1 cellular context compared by ENCODE assay signal in the genomic region with DNA sequence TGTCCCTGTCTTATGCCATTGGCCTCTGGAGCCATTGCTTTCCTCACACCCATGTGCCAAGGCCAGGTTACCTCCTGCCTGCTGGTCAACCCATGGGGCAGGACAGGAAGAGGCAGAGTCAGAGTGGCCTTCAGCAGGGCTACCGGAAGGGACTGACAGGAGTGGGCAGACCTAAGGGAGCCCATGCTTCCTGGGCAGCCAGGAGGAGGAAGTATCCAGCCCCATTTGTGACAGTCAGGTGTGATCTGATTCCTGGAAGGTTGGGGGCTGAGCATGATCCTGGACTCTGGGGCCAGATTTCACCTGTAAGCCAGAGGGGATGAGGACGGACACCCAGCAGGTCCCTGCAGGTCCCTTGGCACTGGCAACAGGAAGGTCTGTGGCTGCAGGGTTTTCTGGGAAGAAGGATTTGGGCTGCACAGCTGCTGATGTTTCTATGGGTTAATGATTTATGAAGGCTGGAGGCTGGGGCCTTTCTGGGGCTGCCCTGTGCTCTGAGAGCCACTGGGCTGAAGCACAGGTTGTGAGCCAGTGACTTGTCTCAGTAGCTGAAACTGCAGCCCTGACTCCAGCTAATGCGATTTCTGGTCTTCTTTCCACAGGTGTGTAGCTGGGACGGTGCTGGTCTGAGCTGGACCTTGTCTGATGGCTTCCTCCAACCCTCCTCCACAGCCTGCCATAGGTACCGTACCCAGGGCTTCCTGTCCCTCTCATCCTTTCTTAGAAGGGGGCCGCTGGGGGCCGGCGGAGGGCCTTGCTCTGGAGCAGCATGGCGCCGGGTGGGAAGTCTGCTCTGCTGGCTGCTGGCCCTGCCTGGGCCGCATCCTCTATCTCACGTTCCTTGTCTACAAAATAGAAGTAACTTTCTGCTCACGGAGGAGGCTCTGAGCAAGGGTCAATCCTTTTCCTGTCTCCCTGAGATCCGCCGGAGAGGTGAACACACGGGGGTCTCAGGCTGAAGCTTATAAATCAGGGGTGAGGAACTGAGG.
TF ChIP-seq lines count a peak whose summit lies in the region.

No MANE protein-coding gene starts in this region.

TF ChIP-seq in HepG2, 621 proteins besides CTCF, POLR2A, EP300 and RAD21 (continued from another document and continues in another):
- TF ChIP-seq, protein P1, sequence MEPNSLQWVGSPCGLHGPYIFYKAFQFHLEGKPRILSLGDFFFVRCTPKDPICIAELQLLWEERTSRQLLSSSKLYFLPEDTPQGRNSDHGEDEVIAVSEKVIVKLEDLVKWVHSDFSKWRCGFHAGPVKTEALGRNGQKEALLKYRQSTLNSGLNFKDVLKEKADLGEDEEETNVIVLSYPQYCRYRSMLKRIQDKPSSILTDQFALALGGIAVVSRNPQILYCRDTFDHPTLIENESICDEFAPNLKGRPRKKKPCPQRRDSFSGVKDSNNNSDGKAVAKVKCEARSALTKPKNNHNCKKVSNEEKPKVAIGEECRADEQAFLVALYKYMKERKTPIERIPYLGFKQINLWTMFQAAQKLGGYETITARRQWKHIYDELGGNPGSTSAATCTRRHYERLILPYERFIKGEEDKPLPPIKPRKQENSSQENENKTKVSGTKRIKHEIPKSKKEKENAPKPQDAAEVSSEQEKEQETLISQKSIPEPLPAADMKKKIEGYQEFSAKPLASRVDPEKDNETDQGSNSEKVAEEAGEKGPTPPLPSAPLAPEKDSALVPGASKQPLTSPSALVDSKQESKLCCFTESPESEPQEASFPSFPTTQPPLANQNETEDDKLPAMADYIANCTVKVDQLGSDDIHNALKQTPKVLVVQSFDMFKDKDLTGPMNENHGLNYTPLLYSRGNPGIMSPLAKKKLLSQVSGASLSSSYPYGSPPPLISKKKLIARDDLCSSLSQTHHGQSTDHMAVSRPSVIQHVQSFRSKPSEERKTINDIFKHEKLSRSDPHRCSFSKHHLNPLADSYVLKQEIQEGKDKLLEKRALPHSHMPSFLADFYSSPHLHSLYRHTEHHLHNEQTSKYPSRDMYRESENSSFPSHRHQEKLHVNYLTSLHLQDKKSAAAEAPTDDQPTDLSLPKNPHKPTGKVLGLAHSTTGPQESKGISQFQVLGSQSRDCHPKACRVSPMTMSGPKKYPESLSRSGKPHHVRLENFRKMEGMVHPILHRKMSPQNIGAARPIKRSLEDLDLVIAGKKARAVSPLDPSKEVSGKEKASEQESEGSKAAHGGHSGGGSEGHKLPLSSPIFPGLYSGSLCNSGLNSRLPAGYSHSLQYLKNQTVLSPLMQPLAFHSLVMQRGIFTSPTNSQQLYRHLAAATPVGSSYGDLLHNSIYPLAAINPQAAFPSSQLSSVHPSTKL (CRISPR knock-in tag; IDR thresholded peaks at IDR 0.05) = peak; percentile 52
- TF ChIP-seq FOXO4 (CRISPR knock-in tag; conservative IDR thresholded peaks at IDR 0.05) (no peak), ZIK1 (CRISPR knock-in tag; IDR thresholded peaks at IDR 0.05; ENCODE audit: borderline replicate concordance, low read depth) (peak; percentile 47; the same call in 1 of the 2 replicates), HIVEP1 (CRISPR knock-in tag; IDR thresholded peaks at IDR 0.05) (no peak), CSRNP1 (CRISPR knock-in tag; IDR thresholded peaks at IDR 0.05) (peak; percentile 59; the same call in 1 of the 2 replicates), ZNF766 (CRISPR knock-in tag; IDR thresholded peaks at IDR 0.05; ENCODE audit: borderline replicate concordance) (0 out of 2 replicates have a peak, but pooled peaks have one; percentile 35), SMC3 (IDR thresholded peaks at IDR 0.05; ENCODE audit: low read length) (0 out of 2 replicates have a peak, but pooled peaks have one; percentile 14), SCMH1 (CRISPR knock-in tag; IDR thresholded peaks at IDR 0.05; ENCODE audit: borderline replicate concordance) (no peak), SPEN (CRISPR knock-in tag; IDR thresholded peaks at IDR 0.05; ENCODE audit: low read depth) (no peak; the same call in none of the 2 replicates), SSRP1 (CRISPR knock-in tag; IDR thresholded peaks at IDR 0.05) (no peak; the same call in 1 of the 2 replicates), STAG1 (CRISPR knock-in tag; IDR thresholded peaks at IDR 0.05) (peak; percentile 20), ZBTB40 (IDR thresholded peaks at IDR 0.05) (no peak), ZBTB40 (CRISPR knock-in tag; IDR thresholded peaks at IDR 0.05) (peak; percentile 61), ZNF234 (CRISPR knock-in tag; conservative IDR thresholded peaks at IDR 0.05) (no peak), RFX5 (IDR thresholded peaks at IDR 0.05; ENCODE audit: low read depth, low read length) (no peak), SOX13 (IDR thresholded peaks at IDR 0.05) (no peak), SOX13 (CRISPR knock-in tag; conservative IDR thresholded peaks at IDR 0.05 in 1 of 2, IDR thresholded peaks at IDR 0.05 in 1 of 2) (peak in 1 of 2 experiments; percentile 44; a peak in 1 of 4 replicates), FOXO1 (CRISPR knock-in tag; IDR thresholded peaks at IDR 0.05) (peak; percentile 42; the same call in 1 of the 2 replicates), ZNF674 (CRISPR knock-in tag; IDR thresholded peaks at IDR 0.05; ENCODE audit: low read depth) (no peak), ZNF264 (CRISPR knock-in tag; IDR thresholded peaks at IDR 0.05) (peak; percentile 57; the same call in 1 of the 2 replicates), ZNF350 (CRISPR knock-in tag; IDR thresholded peaks at IDR 0.05; ENCODE audit: borderline replicate concordance, low read depth) (peak; percentile 52; the same call in 1 of the 2 replicates), NBN (conservative IDR thresholded peaks at IDR 0.05) (no peak), SMYD3 (CRISPR knock-in tag; IDR thresholded peaks at IDR 0.05) (peak; percentile 73; the same call in 1 of the 2 replicates), HDAC1 (CRISPR knock-in tag; IDR thresholded peaks at IDR 0.05) (peak; percentile 75), ZNF367 (CRISPR knock-in tag; IDR thresholded peaks at IDR 0.05; ENCODE audit: borderline replicate concordance) (peak; percentile 61; the same call in 1 of the 2 replicates), SKI (IDR thresholded peaks at IDR 0.05; ENCODE audit: partially characterized antibody) (no peak)
- TF ChIP-seq, protein P2, sequence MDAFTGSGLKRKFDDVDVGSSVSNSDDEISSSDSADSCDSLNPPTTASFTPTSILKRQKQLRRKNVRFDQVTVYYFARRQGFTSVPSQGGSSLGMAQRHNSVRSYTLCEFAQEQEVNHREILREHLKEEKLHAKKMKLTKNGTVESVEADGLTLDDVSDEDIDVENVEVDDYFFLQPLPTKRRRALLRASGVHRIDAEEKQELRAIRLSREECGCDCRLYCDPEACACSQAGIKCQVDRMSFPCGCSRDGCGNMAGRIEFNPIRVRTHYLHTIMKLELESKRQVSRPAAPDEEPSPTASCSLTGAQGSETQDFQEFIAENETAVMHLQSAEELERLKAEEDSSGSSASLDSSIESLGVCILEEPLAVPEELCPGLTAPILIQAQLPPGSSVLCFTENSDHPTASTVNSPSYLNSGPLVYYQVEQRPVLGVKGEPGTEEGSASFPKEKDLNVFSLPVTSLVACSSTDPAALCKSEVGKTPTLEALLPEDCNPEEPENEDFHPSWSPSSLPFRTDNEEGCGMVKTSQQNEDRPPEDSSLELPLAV (CRISPR knock-in tag; conservative IDR thresholded peaks at IDR 0.05; ENCODE audit: low read depth) = no peak
- TF ChIP-seq, protein P3, sequence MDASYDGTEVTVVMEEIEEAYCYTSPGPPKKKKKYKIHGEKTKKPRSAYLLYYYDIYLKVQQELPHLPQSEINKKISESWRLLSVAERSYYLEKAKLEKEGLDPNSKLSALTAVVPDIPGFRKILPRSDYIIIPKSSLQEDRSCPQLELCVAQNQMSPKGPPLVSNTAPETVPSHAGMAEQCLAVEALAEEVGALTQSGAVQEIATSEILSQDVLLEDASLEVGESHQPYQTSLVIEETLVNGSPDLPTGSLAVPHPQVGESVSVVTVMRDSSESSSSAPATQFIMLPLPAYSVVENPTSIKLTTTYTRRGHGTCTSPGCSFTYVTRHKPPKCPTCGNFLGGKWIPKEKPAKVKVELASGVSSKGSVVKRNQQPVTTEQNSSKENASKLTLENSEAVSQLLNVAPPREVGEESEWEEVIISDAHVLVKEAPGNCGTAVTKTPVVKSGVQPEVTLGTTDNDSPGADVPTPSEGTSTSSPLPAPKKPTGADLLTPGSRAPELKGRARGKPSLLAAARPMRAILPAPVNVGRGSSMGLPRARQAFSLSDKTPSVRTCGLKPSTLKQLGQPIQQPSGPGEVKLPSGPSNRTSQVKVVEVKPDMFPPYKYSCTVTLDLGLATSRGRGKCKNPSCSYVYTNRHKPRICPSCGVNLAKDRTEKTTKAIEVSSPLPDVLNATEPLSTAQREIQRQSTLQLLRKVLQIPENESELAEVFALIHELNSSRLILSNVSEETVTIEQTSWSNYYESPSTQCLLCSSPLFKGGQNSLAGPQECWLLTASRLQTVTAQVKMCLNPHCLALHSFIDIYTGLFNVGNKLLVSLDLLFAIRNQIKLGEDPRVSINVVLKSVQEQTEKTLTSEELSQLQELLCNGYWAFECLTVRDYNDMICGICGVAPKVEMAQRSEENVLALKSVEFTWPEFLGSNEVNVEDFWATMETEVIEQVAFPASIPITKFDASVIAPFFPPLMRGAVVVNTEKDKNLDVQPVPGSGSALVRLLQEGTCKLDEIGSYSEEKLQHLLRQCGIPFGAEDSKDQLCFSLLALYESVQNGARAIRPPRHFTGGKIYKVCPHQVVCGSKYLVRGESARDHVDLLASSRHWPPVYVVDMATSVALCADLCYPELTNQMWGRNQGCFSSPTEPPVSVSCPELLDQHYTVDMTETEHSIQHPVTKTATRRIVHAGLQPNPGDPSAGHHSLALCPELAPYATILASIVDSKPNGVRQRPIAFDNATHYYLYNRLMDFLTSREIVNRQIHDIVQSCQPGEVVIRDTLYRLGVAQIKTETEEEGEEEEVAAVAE (CRISPR knock-in tag; IDR thresholded peaks at IDR 0.05; ENCODE audit: borderline replicate concordance) = peak; percentile 49; the same call in 1 of the 2 replicates
